ENCODE assay signal across 8 cellular contexts in the genomic region with DNA sequence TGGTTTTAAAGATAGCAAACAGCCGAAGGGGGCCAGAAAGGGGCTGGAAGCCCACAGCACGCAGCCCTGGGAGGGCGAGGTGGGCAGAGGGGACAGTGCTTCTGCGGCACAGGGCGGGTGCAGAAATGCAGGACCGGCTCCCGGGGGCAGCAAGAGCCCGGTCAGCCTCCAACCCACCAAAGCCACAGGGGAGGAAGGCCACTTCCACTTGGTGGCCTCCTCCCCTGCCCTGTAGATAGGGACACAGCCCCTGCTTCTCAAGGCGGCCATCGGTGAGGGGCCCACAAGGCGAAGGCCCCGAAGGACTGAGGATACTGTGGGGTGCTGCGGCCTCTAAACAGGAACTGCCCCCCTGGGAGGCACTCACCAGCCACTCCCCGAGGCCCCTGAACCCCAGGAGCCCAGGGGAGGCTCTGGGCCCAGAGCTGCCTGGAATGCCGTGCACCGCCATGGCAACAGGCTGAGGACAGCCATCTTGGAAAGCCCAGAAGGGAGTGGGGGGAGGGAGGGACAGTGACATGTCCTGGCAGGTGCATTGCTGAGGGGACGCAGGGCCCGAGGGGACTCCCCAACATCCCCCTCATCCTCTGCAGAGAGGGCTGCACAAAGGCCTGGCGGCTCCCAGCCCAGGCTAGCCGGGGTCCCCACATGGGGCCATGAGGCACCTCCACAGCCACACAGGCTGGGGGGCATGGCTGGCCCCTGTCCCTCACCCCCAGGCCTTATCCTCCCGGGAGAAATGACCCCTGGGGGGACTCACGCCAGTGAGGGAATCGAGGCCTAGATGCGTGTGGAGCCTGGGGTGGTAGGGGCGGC.
DNase-seq lines count a peak whose midpoint lies in the region; ATAC-seq and TF ChIP-seq lines count a peak whose summit lies in the region.

No MANE protein-coding gene starts in this region.

- H3K27me3 ChIP-seq in OCI-LY3 (ENCODE audit: low read depth, low read length) (no peaks in the 10 kb centered on the region), esophagus squamous epithelium (no peaks in the 10 kb centered on the region), skeletal muscle tissue (ENCODE audit: control insufficient read depth in 3 of 3, insufficient read depth in 3 of 3, low read length in 3 of 3) (no peaks in the 10 kb centered on the region)

- DNase-seq in esophagus squamous epithelium (lab: John Stamatoyannopoulos, UW): no peak
- no peak for DNase-seq in kidney tubule cell (ENCODE audit: low spot score)
- DNase-seq in HPDE6-E6E7 (ENCODE audit: extremely low spot score): no peak
- no peak for DNase-seq in NCI-H345 treated with DMSO at 0.1 percent for 48 hours (lab: John Stamatoyannopoulos, UW; ENCODE audit: unreplicated experiment)

- no peak for TF ChIP-seq POLR2A in GM18505 (IDR thresholded peaks at IDR 0.05; ENCODE audit: borderline replicate concordance, extremely low read depth, insufficient read depth, insufficient read length)
- no peak for TF ChIP-seq POLR2A in esophagus squamous epithelium (IDR thresholded peaks at IDR 0.05)

- ATAC-seq in GM18505 (IDR thresholded peaks at IDR 0.05; ENCODE audit: unreplicated experiment) (peak; percentile 0), HG02870 (IDR thresholded peaks at IDR 0.05; ENCODE audit: unreplicated experiment) (no peak)

- H3K9me3 ChIP-seq in OCI-LY3 (ENCODE audit: insufficient read depth, low read length) (no peaks in the 10 kb centered on the region), esophagus squamous epithelium (no peaks in the 10 kb centered on the region), skeletal muscle tissue (ENCODE audit: control insufficient read depth in 3 of 3, low read length in 3 of 3) (no peaks in the 10 kb centered on the region)

- H3K4me1 ChIP-seq in OCI-LY3 (ENCODE audit: low read length) (peaks cover 48% of the 10 kb centered on the region), esophagus squamous epithelium (peaks cover 25 to 74% (median 47%) of the 10 kb centered on the region in 3 donors), skeletal muscle tissue (ENCODE audit: control insufficient read depth in 3 of 3, insufficient read depth in 3 of 3, low read length in 3 of 3) (peaks cover 52 to 72% (median 69%) of the 10 kb centered on the region in 3 donors)

- H3K27ac ChIP-seq in OCI-LY3 (ENCODE audit: low read length) (peak overlapping the region; percentile 68), esophagus squamous epithelium (peak overlapping the region; percentile 62 to 86 (median 79)), skeletal muscle tissue (ENCODE audit: low read depth, low read length) (peak overlapping the region; percentile 94)

- peaks cover 31% of the 10 kb centered on the region for H3K36me3 ChIP-seq in OCI-LY3 (replicated peaks; ENCODE audit: low read depth, low read length)
- peaks cover 3 to 82% (median 4%) of the 10 kb centered on the region in 3 donors for H3K36me3 ChIP-seq in esophagus squamous epithelium
- H3K36me3 ChIP-seq in skeletal muscle tissue (ENCODE audit: control insufficient read depth in 3 of 3, insufficient read depth in 3 of 3, low read length in 3 of 3): peaks cover 14 to 26% (median 24%) of the 10 kb centered on the region in 3 donors

- peak overlapping the region; percentile 66 for H3K4me3 ChIP-seq in OCI-LY3 (ENCODE audit: low read length)
- H3K4me3 ChIP-seq in esophagus squamous epithelium: peak overlapping the region in 1 of 4 donors; percentile 39
- peak overlapping the region in 2 of 3 donors; percentile 46 to 65 for H3K4me3 ChIP-seq in skeletal muscle tissue (ENCODE audit: low read length in 3 of 3)

- intact Hi-C loops in esophagus squamous epithelium (cut with DNase I): no loop called here

- H3K4me2 ChIP-seq in OCI-LY3 (ENCODE audit: low read length): peak overlapping the region; percentile 96

- 73 to 90% methylated on average over 2 to 4 of the region's 25 CpGs for WGBS in esophagus squamous epithelium, 2 donors

- no peak overlapping the region for H2AFZ ChIP-seq in OCI-LY3 (ENCODE audit: low read depth, low read length)

- TF ChIP-seq CTCF in OCI-LY3 (IDR thresholded peaks at IDR 0.05; ENCODE audit: low read depth, low read length) (no peak), esophagus squamous epithelium (IDR thresholded peaks at IDR 0.05) (no peak)

- H3K9ac ChIP-seq in OCI-LY3 (ENCODE audit: low read length) (peak overlapping the region; percentile 59), skeletal muscle tissue (ENCODE audit: low read depth in 1 of 3, low read length in 3 of 3) (peak overlapping the region; percentile 77 to 88 (median 80))

- H3K79me2 ChIP-seq in OCI-LY3 (ENCODE audit: low read length): peaks cover 72% of the 10 kb centered on the region

- H4K20me1 ChIP-seq in OCI-LY3 (ENCODE audit: insufficient read depth, low read length): peaks cover 65% of the 10 kb centered on the region
